9 cellular contexts compared by ENCODE assay signal in genomic region chr4:8303485-8304281, GRCh38. TPM values are rescaled to one million over a fixed set of nuclear protein-coding genes. Genes with fewer than 3 reads are reported as not detected.
DNase-seq lines count a peak whose midpoint lies in the region; ATAC-seq, FAIRE-seq and TF ChIP-seq lines count a peak whose summit lies in the region.
"Had no signal": no experiment of that assay in that cellular context is flagged by ENCODE, and none has a peak within 500 bp of the region (broad histone marks: within the 10 kb centered on the region; RNA-seq: fewer than 3 reads in every experiment).

No MANE protein-coding gene starts in this region.

- TF ChIP-seq POLR2A in NB4 (IDR thresholded peaks at IDR 0.05; ENCODE audit: extremely low read depth, insufficient read length), result no peak

- ATAC-seq in GM18517 (IDR thresholded peaks at IDR 0.05; ENCODE audit: unreplicated experiment) (no peak), HG03378 (IDR thresholded peaks at IDR 0.05; ENCODE audit: unreplicated experiment) (no peak)

- H3K4me3 ChIP-seq in NB4 (ENCODE audit: low read depth, low read length), result no peak overlapping the region
- no peak overlapping the region for H3K4me3 ChIP-seq in bronchial epithelial cell (ENCODE audit: low read depth, low read length)
- H3K4me3 ChIP-seq: suprapubic skin had no signal

- no peaks in the 10 kb centered on the region for H3K36me3 ChIP-seq in bronchial epithelial cell (ENCODE audit: control insufficient read depth, insufficient read depth, low read length)
- H3K36me3 ChIP-seq: suprapubic skin had no signal

- POLR2A ChIA-PET in GM10248 (lab: Yijun Ruan, JAX), result no interaction called here

- TF ChIP-seq CTCF in NB4 (IDR thresholded peaks at IDR 0.05; ENCODE audit: low read depth, low read length) (no peak), bronchial epithelial cell (IDR thresholded peaks at IDR 0.05; ENCODE audit: insufficient read depth, low read length, severe bottlenecking) (no peak), GM10248 (IDR thresholded peaks at IDR 0.05; ENCODE audit: control extremely low read depth, extremely low read depth, low read depth, missing control alignments) (no peak)

- no peaks in the 10 kb centered on the region for H3K27me3 ChIP-seq in bronchial epithelial cell (ENCODE audit: control insufficient read depth, insufficient read depth, low read length)

- CTCF ChIA-PET in GM10248 (lab: Yijun Ruan, JAX), result interaction anchor here (1.0 to 1.5 kb wide), 2 partner anchors 10 to 11 kb away, joined by 3 read pairs; no protein-coding TSS in a partner anchor

- DNase-seq in DMS53 (lab: John Stamatoyannopoulos, UW) (peak; percentile 81), NB4 (ENCODE audit: low read depth) (peak; percentile 93), bronchial epithelial cell (ENCODE audit: low read depth) (peak; percentile 82), non-pigmented ciliary epithelial cell (ENCODE audit: low read depth) (peak; percentile 65), GOT3 (lab: John Stamatoyannopoulos, UW) (no peak), GM10248 (ENCODE audit: extremely low spot score) (no peak)

- peak; percentile 99 for FAIRE-seq in bronchial epithelial cell (lab: Jason Lieb, UNC)

RNA-seq across cellular contexts. Expression of gene HTRA3, which starts 34.1 kb away (rescaled TPM):
- under 0.01 and 0.26 TPM in 2 replicates for total RNA-seq in bronchial epithelial cell

Comparison
In these comparisons a context has a peak if more than half of its experiments do, and no peak if none do; other contexts are left out.
1. DNase-seq: peak in DMS53 (single experiment), NB4 (single experiment), bronchial epithelial cell (single experiment) and non-pigmented ciliary epithelial cell (single experiment); none in GOT3 (single experiment) and GM10248 (single experiment).